In genomic region chr19:11881151-11881800, GRCh38 we compare ENCODE assay signal across 8 cellular contexts. TPM values are rescaled to one million over a fixed set of nuclear protein-coding genes. Genes with fewer than 3 reads are reported as not detected.
DNase-seq lines count a peak whose midpoint lies in the region; ATAC-seq and FAIRE-seq lines count a peak whose summit lies in the region.

No MANE protein-coding gene starts in this region.

- WGBS in right cardiac atrium, result 17% methylated on average over 10 of the region's 10 CpGs
- WGBS in small intestine, 3 donors, result 13 to 19% (median 16%) methylated on average over 10 of the region's 10 CpGs

- H3K36me3 ChIP-seq in small intestine (ENCODE audit: control insufficient read depth in 2 of 2, insufficient read depth in 2 of 2, low read length in 2 of 2), result no peaks in the 10 kb centered on the region

- peak; percentile 68 for ATAC-seq in T-helper 17 cell
- peak; percentile 68 to 79 for ATAC-seq in right cardiac atrium
- ATAC-seq in GM21825 (IDR thresholded peaks at IDR 0.05; ENCODE audit: unreplicated experiment), result no peak

- no peak overlapping the region for H3K4me3 Mint-ChIP-seq in T-helper 17 cell

- no peaks in the 10 kb centered on the region for H3K36me3 Mint-ChIP-seq in T-helper 17 cell (ENCODE audit: low read depth)

- H3K27ac Mint-ChIP-seq in T-helper 17 cell, result no peak overlapping the region

- H3K27me3 ChIP-seq in right cardiac atrium (ENCODE audit: control insufficient read depth, insufficient read depth) (no peaks in the 10 kb centered on the region), small intestine (ENCODE audit: control insufficient read depth in 2 of 2, insufficient read depth in 2 of 2, low read length in 2 of 2) (no peaks in the 10 kb centered on the region)

- peak; percentile 83 for DNase-seq in GM03348 (ENCODE audit: low spot score)
- peak; percentile 45 for DNase-seq in NCI-H1092 (lab: John Stamatoyannopoulos, UW)
- DNase-seq in T-helper 17 cell, result peak; percentile 12 to 43 (median 26)
- peak in 34 of 56 donors; percentile 0 to 61 (median 10) for DNase-seq in amygdala (lab: John Stamatoyannopoulos, UW)
- DNase-seq in right cardiac atrium, result peak in 2 of 3 donors; percentile 28 to 58
- peak; percentile 73 for DNase-seq in small intestine
- DNase-seq in GOT3 (lab: John Stamatoyannopoulos, UW), result no peak

- no peaks in the 10 kb centered on the region for H3K9me3 ChIP-seq in T-helper 17 cell (ENCODE audit: control insufficient read depth, low read length, poor library complexity, severe bottlenecking)
- H3K9me3 ChIP-seq in right cardiac atrium (ENCODE audit: control insufficient read depth, low read length), result no peaks in the 10 kb centered on the region
- peaks cover 2% of the 10 kb centered on the region for H3K9me3 ChIP-seq in small intestine (ENCODE audit: control insufficient read depth, low read depth)

- intact Hi-C loops in right cardiac atrium (cut with DNase I), result loop anchor here in 2 of 4 donors (2.0 to 5.0 kb wide), 4 partner anchors 106 to 262 kb away; partner anchors contain the start of gene ZNF20 (in 1 of the 2)

- peaks cover 11% of the 10 kb centered on the region for H3K4me1 Mint-ChIP-seq in T-helper 17 cell

- no peak overlapping the region for H3K4me3 ChIP-seq in right cardiac atrium (ENCODE audit: low read length)
- no peak overlapping the region for H3K4me3 ChIP-seq in small intestine (ENCODE audit: low read depth in 1 of 2, low read length in 2 of 2)

- FAIRE-seq in small intestine (lab: Jason Lieb, UNC), result no peak

- H3K27ac ChIP-seq in right cardiac atrium (ENCODE audit: low read length) (no peak overlapping the region), small intestine (ENCODE audit: low read depth in 1 of 2, low read length in 1 of 2) (no peak overlapping the region)

- no peaks in the 10 kb centered on the region for H3K27me3 Mint-ChIP-seq in T-helper 17 cell

- no peaks in the 10 kb centered on the region for H3K4me1 ChIP-seq in right cardiac atrium (ENCODE audit: control insufficient read depth, insufficient read depth, low read length)
- H3K4me1 ChIP-seq in small intestine (ENCODE audit: control insufficient read depth in 2 of 2, insufficient read depth in 1 of 2, low read depth in 1 of 2, low read length in 1 of 2), result no peaks in the 10 kb centered on the region

RNA-seq across cellular contexts. Expression of gene ZNF69, which starts 6.3 kb away (rescaled TPM):
- total RNA-seq in T-helper 17 cell, result 1 to 10 TPM; 2.3 to 2.4 TPM
- total RNA-seq in right cardiac atrium, result 1 to 10 TPM; 4.6 to 6.1 (median 5.8) TPM
- polyA plus RNA-seq in right cardiac atrium, result 3.8 TPM
- 1 to 10 TPM; 1.4 to 5.7 (median 2.2) TPM for polyA plus RNA-seq in small intestine

RNA-seq across cellular contexts. Expression of gene ZNF439, which starts 32.8 kb away (rescaled TPM):
- total RNA-seq in T-helper 17 cell (1 to 10 TPM; 4.5 to 8.4 TPM), right cardiac atrium (1 to 10 TPM; 4.7 to 5.5 (median 5.4) TPM)
- polyA plus RNA-seq in right cardiac atrium (4.7 TPM), small intestine (1 to 10 TPM; 1.1 to 6.0 (median 2.5) TPM)

RNA-seq across cellular contexts. Expression of gene ZNF700, which starts 43.6 kb away (rescaled TPM):
- total RNA-seq in T-helper 17 cell (10 to 100 TPM; 14.3 to 18.7 TPM), right cardiac atrium (1 to 10 TPM; 4.6 to 6.2 (median 5.1) TPM)
- polyA plus RNA-seq in right cardiac atrium (3.3 TPM), small intestine (10 to 100 TPM in 2 of 3 donors, 1 to 10 TPM in 1; 7.3 to 19.0 (median 12.2) TPM)
